In genomic region chr2:72695676-72696075, GRCh38 we compare ENCODE assay signal across 16 cellular contexts.
A peak's percentile ranks its signal among the peaks of the same experiment; 100 is the strongest.
DNase-seq lines count a peak whose midpoint lies in the region; ATAC-seq and TF ChIP-seq lines count a peak whose summit lies in the region.
"Had no signal": no experiment of that assay in that cellular context is flagged by ENCODE, and none has a peak within 500 bp of the region (broad histone marks: within the 10 kb centered on the region; RNA-seq: fewer than 3 reads in every experiment).

No MANE protein-coding gene starts in this region.

- H3K14ac ChIP-seq in neuronal stem cell (ENCODE audit: low read length) = no peak overlapping the region

- H3K36me3 Mint-ChIP-seq in type B pancreatic cell = peaks cover 5% of the 10 kb centered on the region
- H3K36me3 Mint-ChIP-seq in neural progenitor cell = no peaks in the 10 kb centered on the region

- no peak overlapping the region for H2BK120ac ChIP-seq in neuronal stem cell (ENCODE audit: low read depth, low read length)

- H3K4me3 Mint-ChIP-seq in type B pancreatic cell (peak overlapping the region; percentile 61), neural progenitor cell (no peak overlapping the region)
- H3K4me3 Mint-ChIP-seq: CD4-positive, CD25-positive, alpha-beta regulatory T cell had no signal

- H3K4me3 ChIP-seq in right atrium auricular region = no peak overlapping the region
- H3K4me3 ChIP-seq in heart left ventricle = no peak overlapping the region
- H3K4me3 ChIP-seq in neuronal stem cell (ENCODE audit: low read length in 2 of 2) = no peak overlapping the region
- H3K4me3 ChIP-seq in neural progenitor cell = no peak overlapping the region

- no peak overlapping the region for H2BK15ac ChIP-seq in neuronal stem cell (ENCODE audit: low read length)

- H3K4me1 ChIP-seq in right atrium auricular region (peaks cover 0 to 34% of the 10 kb centered on the region in 2 donors), heart left ventricle (peaks cover 3 to 39% (median 27%) of the 10 kb centered on the region in 12 donors), neuronal stem cell (ENCODE audit: control insufficient read depth in 2 of 2, insufficient read depth in 1 of 2, low read depth in 1 of 2, low read length in 2 of 2) (peaks cover 4% of the 10 kb centered on the region in 2 donors), neural progenitor cell (peaks cover 9% of the 10 kb centered on the region)

- 39 to 67% (median 44%) methylated on average over 1 of the region's 1 CpG for WGBS in heart left ventricle, 4 donors
- WGBS in neuronal stem cell (ENCODE audit: extremely low coverage in 2 of 2, insufficient read length in 2 of 2, insufficient replicate concordance in 1 of 2), 2 donors = no CpG with 5 or more reads among the region's 1 CpG

- no peaks in the 10 kb centered on the region for H3K27me3 Mint-ChIP-seq in type B pancreatic cell
- H3K27me3 Mint-ChIP-seq in neural progenitor cell (ENCODE audit: insufficient read depth, low read depth) = peaks cover 2% of the 10 kb centered on the region
- H3K27me3 Mint-ChIP-seq: CD4-positive, CD25-positive, alpha-beta regulatory T cell had no signal

- H2AK5ac ChIP-seq in neuronal stem cell (ENCODE audit: low read depth, low read length) = no peak overlapping the region

- intact Hi-C loops in Right ventricle myocardium superior (cut with DNase I) (no loop called here), heart left ventricle (cut with DNase I) (no loop called here)

- no peak overlapping the region for H2AFZ ChIP-seq in neuronal stem cell (ENCODE audit: low read length)
- no peak overlapping the region for H2AFZ ChIP-seq in neural progenitor cell (replicated peaks)

- no peaks in the 10 kb centered on the region for H3K79me2 ChIP-seq in neural progenitor cell (ENCODE audit: low read depth)

- H3K4me2 ChIP-seq in neuronal stem cell (ENCODE audit: insufficient read depth, low read length, poor library complexity, severe bottlenecking) = no peak overlapping the region
- no peak overlapping the region for H3K4me2 ChIP-seq in neural progenitor cell

- no peak overlapping the region for H2BK12ac ChIP-seq in neuronal stem cell (ENCODE audit: low read length)

- H4K8ac ChIP-seq in neuronal stem cell (ENCODE audit: low read depth, low read length) = no peak overlapping the region

- no peak for TF ChIP-seq POLR2A in heart left ventricle (IDR thresholded peaks at IDR 0.05)

- DNase-seq in Right ventricle myocardium superior (no peak), right atrium auricular region (ENCODE audit: low spot score) (no peak), NCI-H510A (lab: John Stamatoyannopoulos, UW) (peak; percentile 14), heart left ventricle (no peak), type B pancreatic cell (ENCODE audit: extremely low spot score, unreplicated experiment) (no peak), neuronal stem cell (ENCODE audit: low spot score) (no peak), RKO (ENCODE audit: low spot score) (no peak), neural progenitor cell (ENCODE audit: low spot score) (no peak)
- DNase-seq: ACHN; CD4-positive, CD25-positive, alpha-beta regulatory T cell; EL; Karpas-422; MM.1S; NCI-H1417 treated with DMSO at 0.1 percent for 48 hours; NCI-H2081 treated with DMSO at 0.1 percent for 48 hours; T-helper 1 cell had no signal

- H3K4me1 Mint-ChIP-seq in type B pancreatic cell (ENCODE audit: unreplicated experiment) (peaks cover 35% of the 10 kb centered on the region), neural progenitor cell (peaks cover 12% of the 10 kb centered on the region)

- H3K9me3 ChIP-seq in right atrium auricular region (no peaks in the 10 kb centered on the region), heart left ventricle (no peaks in the 10 kb centered on the region), neuronal stem cell (replicated peaks in 1 of 2; ENCODE audit: control insufficient read depth in 2 of 2, insufficient read depth in 1 of 2, low read depth in 1 of 2, low read length in 2 of 2) (no peaks in the 10 kb centered on the region), neural progenitor cell (ENCODE audit: low read depth) (no peaks in the 10 kb centered on the region)

- H3K4ac ChIP-seq in neuronal stem cell (ENCODE audit: low read length) = no peak overlapping the region

- H3K27ac ChIP-seq in right atrium auricular region (no peak overlapping the region), heart left ventricle (peak overlapping the region in 5 of 12 donors; percentile 26 to 61 (median 59)), neuronal stem cell (replicated peaks; ENCODE audit: low read length) (no peak overlapping the region), neural progenitor cell (no peak overlapping the region)

- no peak overlapping the region for H2BK5ac ChIP-seq in neuronal stem cell (ENCODE audit: low read length)

- no peaks in the 10 kb centered on the region for H3K79me1 ChIP-seq in neuronal stem cell (ENCODE audit: low read depth, low read length)

- no peak overlapping the region for H3K23ac ChIP-seq in neuronal stem cell (ENCODE audit: low read depth, low read length, poor library complexity)

- H3K27me3 ChIP-seq in right atrium auricular region (no peaks in the 10 kb centered on the region), heart left ventricle (no peaks in the 10 kb centered on the region), neuronal stem cell (ENCODE audit: control insufficient read depth in 3 of 3, insufficient read depth in 3 of 3, low read depth in 1 of 3, low read length in 3 of 3) (no peaks in the 10 kb centered on the region), neural progenitor cell (no peaks in the 10 kb centered on the region)

- TF ChIP-seq CTCF in right atrium auricular region (IDR thresholded peaks at IDR 0.05) (no peak), heart left ventricle (IDR thresholded peaks at IDR 0.05) (no peak), type B pancreatic cell (conservative IDR thresholded peaks at IDR 0.05) (no peak), neural progenitor cell (IDR thresholded peaks at IDR 0.05) (no peak)

- no peak overlapping the region for H4K91ac ChIP-seq in neuronal stem cell (ENCODE audit: low read depth, low read length, poor library complexity)

- no peak overlapping the region for H3K9ac ChIP-seq in neuronal stem cell (ENCODE audit: low read depth, low read length, poor library complexity)
- H3K9ac ChIP-seq in neural progenitor cell = no peak overlapping the region

- H3K36me3 ChIP-seq in right atrium auricular region = peaks cover 3% of the 10 kb centered on the region
- peaks cover 0 to 11% (median 0%) of the 10 kb centered on the region in 9 donors for H3K36me3 ChIP-seq in heart left ventricle
- H3K36me3 ChIP-seq in neuronal stem cell (replicated peaks in 1 of 2; ENCODE audit: control insufficient read depth in 2 of 2, insufficient read depth in 2 of 2, low read length in 2 of 2) = no peaks in the 10 kb centered on the region
- H3K36me3 ChIP-seq in neural progenitor cell = no peaks in the 10 kb centered on the region

- H3F3A ChIP-seq in neural progenitor cell (ENCODE audit: low read depth) = no peaks in the 10 kb centered on the region

- peaks cover 8% of the 10 kb centered on the region for H4K20me1 ChIP-seq in neural progenitor cell (ENCODE audit: low read depth)

- no peaks in the 10 kb centered on the region for H3K9me3 Mint-ChIP-seq in type B pancreatic cell
- no peaks in the 10 kb centered on the region for H3K9me3 Mint-ChIP-seq in neural progenitor cell

- H3K27ac Mint-ChIP-seq in type B pancreatic cell (peak overlapping the region; percentile 75), neural progenitor cell (no peak overlapping the region)
- H3K27ac Mint-ChIP-seq: CD4-positive, CD25-positive, alpha-beta regulatory T cell had no signal

- ATAC-seq in Right ventricle myocardium superior (ENCODE audit: poor library complexity) (peak; percentile 65), heart left ventricle (peak in 3 of 4 donors; percentile 49 to 67 (median 50))

- H3K18ac ChIP-seq in neuronal stem cell (ENCODE audit: low read length) = no peak overlapping the region
